ENCODE assay signal across 17 cellular contexts in genomic region chr13:110215606-110216005, GRCh38.
DNase-seq lines count a peak whose midpoint lies in the region; ATAC-seq and TF ChIP-seq lines count a peak whose summit lies in the region.
"Had no signal": no experiment of that assay in that cellular context is flagged by ENCODE, and none has a peak within 500 bp of the region (broad histone marks: within the 10 kb centered on the region; RNA-seq: fewer than 3 reads in every experiment).

No MANE protein-coding gene starts in this region.

- H3K9me3 ChIP-seq in IMR-90 (ENCODE audit: control insufficient read depth, insufficient read depth, low read length) (no peaks in the 10 kb centered on the region), esophagus squamous epithelium (no peaks in the 10 kb centered on the region), mucosa of rectum (ENCODE audit: control insufficient read depth in 2 of 2, low read length in 2 of 2) (no peaks in the 10 kb centered on the region), stomach (no peaks in the 10 kb centered on the region), body of pancreas (no peaks in the 10 kb centered on the region)
- H3K9me3 ChIP-seq: ovary had no signal

- H3K4me3 ChIP-seq in IMR-90 (ENCODE audit: insufficient read depth, low read depth, low read length) = no peak overlapping the region
- no peak overlapping the region for H3K4me3 ChIP-seq in esophagus squamous epithelium
- H3K4me3 ChIP-seq in mucosa of rectum (ENCODE audit: low read length in 2 of 2) = no peak overlapping the region
- H3K4me3 ChIP-seq in stomach = no peak overlapping the region
- no peak overlapping the region for H3K4me3 ChIP-seq in foreskin fibroblast (ENCODE audit: low read depth in 1 of 2, low read length in 2 of 2)
- H3K4me3 ChIP-seq in body of pancreas = no peak overlapping the region
- H3K4me3 ChIP-seq: ovary had no signal

- H3K9ac ChIP-seq in IMR-90 (ENCODE audit: low read depth, low read length) (no peak overlapping the region), mucosa of rectum (ENCODE audit: low read depth in 1 of 2, low read length in 2 of 2) (no peak overlapping the region)

- DNase-seq in IMR-90 (peak; percentile 62), esophagus squamous epithelium (lab: John Stamatoyannopoulos, UW) (no peak), stomach (no peak), SW480 (ENCODE audit: low spot score) (no peak), foreskin fibroblast (no peak), body of pancreas (no peak), OCI-M1 (lab: John Stamatoyannopoulos, UW) (no peak)
- DNase-seq: activated effector memory CD4-positive, alpha-beta T cell treated with anti-CD3 and anti-CD28 coated beads, Interleukin-2, amount 50 U/mL, for 16 hours; anterior cingulate cortex; CD4-positive, CD25-positive, alpha-beta regulatory T cell; DMS53; H9; KBM-7; NCI-H1048; ovary; PC-3 had no signal

- WGBS in IMR-90 (ENCODE audit: extremely low coverage in 2 of 2, insufficient read length in 1 of 2), 2 experiments = no CpG with 5 or more reads among the region's 7 CpGs
- 57 to 68% methylated on average over 7 of the region's 7 CpGs for whole genome bisulfite sequencing in esophagus squamous epithelium, 2 donors
- whole genome bisulfite sequencing in stomach, 5 donors = 44 to 67% (median 63%) methylated on average over 7 of the region's 7 CpGs
- 65 to 71% methylated on average over 7 of the region's 7 CpGs for WGBS in body of pancreas, 2 donors

- H3K36me3 ChIP-seq in IMR-90 (ENCODE audit: control insufficient read depth, insufficient read depth, low read length) = peaks cover 28% of the 10 kb centered on the region
- peaks cover 0 to 28% (median 0%) of the 10 kb centered on the region in 3 donors for H3K36me3 ChIP-seq in esophagus squamous epithelium
- H3K36me3 ChIP-seq in mucosa of rectum (ENCODE audit: control insufficient read depth in 2 of 2, insufficient read depth in 2 of 2, low read length in 2 of 2) = no peaks in the 10 kb centered on the region
- H3K36me3 ChIP-seq in stomach = peaks cover 3 to 32% (median 27%) of the 10 kb centered on the region in 4 donors
- no peaks in the 10 kb centered on the region for H3K36me3 ChIP-seq in body of pancreas (replicated peaks in 1 of 2; ENCODE audit: insufficient read depth in 1 of 2, low read depth in 2 of 2)
- H3K36me3 ChIP-seq: ovary had no signal

- in situ Hi-C loops in IMR-90 (cut with MboI; ENCODE audit: low sequenced_read_pairs) = loop anchor here (10.0 kb wide), 1 partner anchor 219 kb away; no protein-coding TSS in a partner anchor

- H2BK5ac ChIP-seq in IMR-90 (ENCODE audit: low read depth, low read length, poor library complexity, severe bottlenecking) = peak overlapping the region; percentile 51

- no peak overlapping the region for H4K91ac ChIP-seq in IMR-90 (ENCODE audit: insufficient read depth, low read depth, low read length)

- CTCF ChIA-PET in IMR-90 (lab: Yijun Ruan, JAX) = interaction anchor here (1.1 kb wide), 1 partner anchor 10 kb away, joined by 3 read pairs; no protein-coding TSS in a partner anchor

- no peak overlapping the region for H2AK9ac ChIP-seq in IMR-90 (replicated peaks; ENCODE audit: low read depth, low read length, poor library complexity)

- H3K23ac ChIP-seq in IMR-90 (ENCODE audit: low read depth, low read length) = 0 out of 2 replicates have a peak overlapping the region, but pooled peaks have one; percentile 10

- peak overlapping the region; percentile 20; the same call in 1 of the 2 replicates for H2BK20ac ChIP-seq in IMR-90 (ENCODE audit: low read depth, low read length)

- POLR2A ChIA-PET in IMR-90 (lab: Charles Lee; ENCODE audit: unreplicated experiment) = no interaction called here

- peak; percentile 60 for ATAC-seq in IMR-90 (ENCODE audit: low read depth)
- ATAC-seq in body of pancreas = no peak
- ATAC-seq: PC-3 had no signal

- H3K79me1 ChIP-seq in IMR-90 (ENCODE audit: low read depth in 1 of 2, low read length in 2 of 2) = peaks cover 61 to 85% of the 10 kb centered on the region in 2 experiments

- H3K14ac ChIP-seq in IMR-90 (replicated peaks; ENCODE audit: low read depth, low read length) = peak overlapping the region; percentile 37

- no peaks in the 10 kb centered on the region for H3K27me3 ChIP-seq in IMR-90 (ENCODE audit: control insufficient read depth, insufficient read depth, low read length)
- no peaks in the 10 kb centered on the region for H3K27me3 ChIP-seq in esophagus squamous epithelium
- no peaks in the 10 kb centered on the region for H3K27me3 ChIP-seq in mucosa of rectum (ENCODE audit: control insufficient read depth in 2 of 2, insufficient read depth in 2 of 2, low read length in 2 of 2)
- H3K27me3 ChIP-seq in stomach = peaks cover 0 to 5% (median 0%) of the 10 kb centered on the region in 3 donors
- H3K27me3 ChIP-seq in body of pancreas = no peaks in the 10 kb centered on the region
- H3K27me3 ChIP-seq: ovary had no signal

- no peak overlapping the region for H3K4me2 ChIP-seq in IMR-90 (ENCODE audit: low read depth, low read length)

- TF ChIP-seq EP300 in stomach (IDR thresholded peaks at IDR 0.05) = no peak

- H4K8ac ChIP-seq in IMR-90 (ENCODE audit: low read depth in 2 of 2, low read length in 2 of 2) = peak overlapping the region in 1 of 2 experiments; percentile 15; a peak in 1 of 4 replicates

- 0 out of 2 replicates have a peak overlapping the region, but pooled peaks have one; percentile 25 for H2AK5ac ChIP-seq in IMR-90 (ENCODE audit: low read depth, low read length)

- H4K5ac ChIP-seq in IMR-90 (ENCODE audit: low read depth, low read length) = no peak overlapping the region

- H3K4ac ChIP-seq in IMR-90 (ENCODE audit: low read depth, low read length) = peak overlapping the region; percentile 22

- TF ChIP-seq POLR2A in IMR-90 (IDR thresholded peaks at IDR 0.05; ENCODE audit: low read depth, low read length) (no peak), esophagus squamous epithelium (IDR thresholded peaks at IDR 0.05) (no peak), stomach (IDR thresholded peaks at IDR 0.05) (no peak), body of pancreas (IDR thresholded peaks at IDR 0.05) (no peak)

- intact Hi-C loops in IMR-90 (cut with micrococcal nuclease) = no loop called here
- intact Hi-C loops in esophagus squamous epithelium (cut with DNase I) = no loop called here
- intact Hi-C loops in stomach (cut with DNase I; ENCODE audit: low total_unique reads) = no loop called here
- intact Hi-C loops in body of pancreas (cut with DNase I) = no loop called here

- H3K56ac ChIP-seq in IMR-90 (ENCODE audit: extremely low read depth, insufficient read depth, low read length) = no peak overlapping the region

- dilution Hi-C loops in IMR-90 (cut with HindIII; ENCODE audit: low sequenced_read_pairs, unreplicated experiment) = no loop called here

- no peak for TF ChIP-seq RAD21 in IMR-90 (IDR thresholded peaks at IDR 0.05; ENCODE audit: low read length)

- H3K9me1 ChIP-seq in IMR-90 (ENCODE audit: insufficient read depth, low read length) = peaks cover 50% of the 10 kb centered on the region

- BruUV-seq in IMR-90 (replicated peaks; lab: Mats Ljungman, UMichigan) = no TSS peak

- H3K27ac ChIP-seq in IMR-90 (ENCODE audit: insufficient read depth, low read length) (peak overlapping the region; percentile 44; the same call in 1 of the 2 replicates), esophagus squamous epithelium (peak overlapping the region in 3 of 4 donors; percentile 56 to 82 (median 69)), mucosa of rectum (ENCODE audit: low read depth in 2 of 2, low read length in 2 of 2) (peak overlapping the region; percentile 0 to 23), stomach (peak overlapping the region in 4 of 5 donors; percentile 71 to 83 (median 77)), body of pancreas (peak overlapping the region in 1 of 4 donors; percentile 5)
- H3K27ac ChIP-seq: ovary had no signal

- peaks cover 72% of the 10 kb centered on the region for H4K20me1 ChIP-seq in IMR-90 (ENCODE audit: insufficient read depth, low read length)

- no peak overlapping the region for H2AFZ ChIP-seq in IMR-90 (replicated peaks; ENCODE audit: low read length, poor library complexity)

- TF ChIP-seq CTCF in IMR-90 (conservative IDR thresholded peaks at IDR 0.05; ENCODE audit: low read depth, low read length) (no peak), esophagus squamous epithelium (IDR thresholded peaks at IDR 0.05) (no peak), stomach (IDR thresholded peaks at IDR 0.05) (no peak), foreskin fibroblast (IDR thresholded peaks at IDR 0.05; ENCODE audit: low read depth, low read length) (no peak), body of pancreas (IDR thresholded peaks at IDR 0.05) (no peak)

- H2BK15ac ChIP-seq in IMR-90 (ENCODE audit: low read depth, low read length) = no peak overlapping the region

- H2BK120ac ChIP-seq in IMR-90 (ENCODE audit: low read depth, low read length) = peak overlapping the region; percentile 1; the same call in 1 of the 2 replicates

- H3K18ac ChIP-seq in IMR-90 (ENCODE audit: low read depth, low read length) = no peak overlapping the region

- H3K4me1 ChIP-seq in IMR-90 (ENCODE audit: control insufficient read depth, insufficient read depth, low read length) (peaks cover 25% of the 10 kb centered on the region), esophagus squamous epithelium (peaks cover 3 to 46% (median 15%) of the 10 kb centered on the region in 3 donors), mucosa of rectum (ENCODE audit: control insufficient read depth in 2 of 2, insufficient read depth in 2 of 2, low read length in 2 of 2) (no peaks in the 10 kb centered on the region), stomach (peaks cover 3 to 49% (median 32%) of the 10 kb centered on the region in 4 donors), body of pancreas (no peaks in the 10 kb centered on the region)

TF ChIP-seq in IMR-90, 13 proteins besides CTCF, POLR2A, EP300 and RAD21:
- TF ChIP-seq CEBPB (IDR thresholded peaks at IDR 0.05; ENCODE audit: low read depth, low read length) = no peak
- no peak for TF ChIP-seq SMC3 (IDR thresholded peaks at IDR 0.05; ENCODE audit: low read depth, low read length)
- no peak for TF ChIP-seq RFX5 (IDR thresholded peaks at IDR 0.05; ENCODE audit: low read depth, low read length)
- TF ChIP-seq FOS (IDR thresholded peaks at IDR 0.05; ENCODE audit: low read depth, low read length) = no peak
- TF ChIP-seq BHLHE40 (IDR thresholded peaks at IDR 0.05; ENCODE audit: low read depth, low read length) = no peak
- TF ChIP-seq ELK1 (IDR thresholded peaks at IDR 0.05; ENCODE audit: borderline replicate concordance, low read depth, low read length) = no peak
TF ChIP-seq in IMR-90: peak in this region for 0.
